In genomic region chr3:46483799-46484198, GRCh38 we compare ENCODE assay signal across 16 cellular contexts. TPM values are rescaled to one million over a fixed set of nuclear protein-coding genes. Genes with fewer than 3 reads are reported as not detected.
"Had no signal": no experiment of that assay in that cellular context is flagged by ENCODE, and none has a peak within 500 bp of the region (broad histone marks: within the 10 kb centered on the region; RNA-seq: fewer than 3 reads in every experiment).

No MANE protein-coding gene starts in this region.

- H3K36me3 ChIP-seq: pancreas, thoracic aorta had no signal

- H3K27ac ChIP-seq: thoracic aorta, VCaP had no signal

- H3K9me3 ChIP-seq: pancreas, thoracic aorta had no signal

- FAIRE-seq: pancreas had no signal

- ATAC-seq: activated CD8-positive, alpha-beta T cell treated with anti-CD3 and anti-CD28 coated beads for 36 hours; stimulated activated naive CD8-positive, alpha-beta T cell treated with anti-CD3 and anti-CD28 coated beads, Interleukin-15, amount 100 ng/mL, for 72 hours; T-cell had no signal

- DNase-seq: activated CD4-positive, alpha-beta T cell treated with anti-CD3 and anti-CD28 coated beads for 4 hours; activated CD8-positive, alpha-beta T cell treated with anti-CD3 and anti-CD28 coated beads for 36 hours; activated naive CD4-positive, alpha-beta T cell treated with anti-CD3 and anti-CD28 coated beads for 36 hours; central memory CD4-positive, alpha-beta T cell; cortex of kidney; effector memory CD4-positive, alpha-beta T cell; stimulated activated CD4-positive, alpha-beta T cell treated with anti-CD3 and anti-CD28 coated beads, Interleukin-4, amount 100 ng/mL, for 4 hours; stimulated activated naive CD8-positive, alpha-beta T cell treated with anti-CD3 and anti-CD28 coated beads, Interleukin-15, amount 100 ng/mL, for 72 hours; T-cell; T1000 had no signal

- H3K27me3 ChIP-seq: pancreas had no signal

- H3K4me3 ChIP-seq: thoracic aorta had no signal

RNA-seq across cellular contexts. Expression of gene RTP3, which starts 14.0 kb away (rescaled TPM):
- total RNA-seq: activated CD8-positive, alpha-beta T cell treated with anti-CD3 and anti-CD28 coated beads for 36 hours; activated naive CD4-positive, alpha-beta T cell treated with anti-CD3 and anti-CD28 coated beads for 36 hours; pancreas; renal cortical epithelial cell; T-cell; thoracic aorta; urinary bladder had no signal
- polyA plus RNA-seq: esophagus, pancreas, urinary bladder had no signal

RNA-seq across cellular contexts. Expression of gene LTF, which starts 19.1 kb away (rescaled TPM):
- total RNA-seq: activated CD8-positive, alpha-beta T cell treated with anti-CD3 and anti-CD28 coated beads for 36 hours; activated naive CD4-positive, alpha-beta T cell treated with anti-CD3 and anti-CD28 coated beads for 36 hours had no signal
